1 cellular context compared by ENCODE assay signal in the genomic region with DNA sequence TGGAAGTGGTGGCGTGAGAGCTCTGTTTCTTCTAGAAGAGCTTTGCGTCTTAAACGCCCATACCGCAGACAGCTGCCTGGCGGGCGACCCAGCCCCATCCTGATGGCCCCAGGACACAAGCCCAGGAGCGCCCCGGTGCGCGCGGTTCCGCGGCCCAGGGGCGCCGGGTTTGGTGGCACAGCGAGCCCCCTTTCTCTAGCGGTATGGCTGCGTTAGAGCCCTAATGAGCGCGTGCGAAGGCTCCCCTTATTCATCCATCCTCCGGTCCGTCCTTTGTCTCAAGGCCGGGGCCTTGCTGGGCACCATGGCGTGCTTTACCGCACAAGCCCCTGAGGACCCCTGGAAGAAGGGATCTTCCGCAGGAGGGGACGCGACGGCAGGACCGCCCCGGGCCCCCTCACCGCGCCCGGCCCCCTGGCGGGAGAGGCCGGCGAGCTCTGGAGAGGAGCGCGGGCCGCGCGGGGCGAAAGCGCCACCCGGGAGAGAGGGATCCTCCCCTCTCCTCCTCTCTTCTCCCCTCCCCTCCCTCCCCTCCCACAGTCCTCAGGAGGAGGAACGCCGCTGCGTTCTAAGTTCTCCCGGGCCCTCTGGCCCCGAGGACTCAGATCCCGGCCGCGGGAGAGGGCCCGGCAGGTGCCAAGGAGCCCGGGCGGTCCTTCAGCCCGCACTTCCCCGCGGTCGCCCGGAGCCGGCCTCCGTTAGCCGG.
A peak's percentile ranks its signal among the peaks of the same experiment; 100 is the strongest.
TF ChIP-seq lines count a peak whose summit lies in the region.

No MANE protein-coding gene starts in this region.

TF ChIP-seq in GM12878, 131 proteins besides CTCF, POLR2A, EP300 and RAD21 (continued from another document):
- TF ChIP-seq, protein P1, sequence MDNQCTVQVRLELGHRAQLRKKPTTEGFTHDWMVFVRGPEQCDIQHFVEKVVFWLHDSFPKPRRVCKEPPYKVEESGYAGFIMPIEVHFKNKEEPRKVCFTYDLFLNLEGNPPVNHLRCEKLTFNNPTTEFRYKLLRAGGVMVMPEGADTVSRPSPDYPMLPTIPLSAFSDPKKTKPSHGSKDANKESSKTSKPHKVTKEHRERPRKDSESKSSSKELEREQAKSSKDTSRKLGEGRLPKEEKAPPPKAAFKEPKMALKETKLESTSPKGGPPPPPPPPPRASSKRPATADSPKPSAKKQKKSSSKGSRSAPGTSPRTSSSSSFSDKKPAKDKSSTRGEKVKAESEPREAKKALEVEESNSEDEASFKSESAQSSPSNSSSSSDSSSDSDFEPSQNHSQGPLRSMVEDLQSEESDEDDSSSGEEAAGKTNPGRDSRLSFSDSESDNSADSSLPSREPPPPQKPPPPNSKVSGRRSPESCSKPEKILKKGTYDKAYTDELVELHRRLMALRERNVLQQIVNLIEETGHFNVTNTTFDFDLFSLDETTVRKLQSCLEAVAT (IDR thresholded peaks at IDR 0.05) = no peak
- TF ChIP-seq POU2F2 (IDR thresholded peaks at IDR 0.05; ENCODE audit: borderline replicate concordance, low read depth, low read length) = peak; percentile 66
- TF ChIP-seq, protein P2, sequence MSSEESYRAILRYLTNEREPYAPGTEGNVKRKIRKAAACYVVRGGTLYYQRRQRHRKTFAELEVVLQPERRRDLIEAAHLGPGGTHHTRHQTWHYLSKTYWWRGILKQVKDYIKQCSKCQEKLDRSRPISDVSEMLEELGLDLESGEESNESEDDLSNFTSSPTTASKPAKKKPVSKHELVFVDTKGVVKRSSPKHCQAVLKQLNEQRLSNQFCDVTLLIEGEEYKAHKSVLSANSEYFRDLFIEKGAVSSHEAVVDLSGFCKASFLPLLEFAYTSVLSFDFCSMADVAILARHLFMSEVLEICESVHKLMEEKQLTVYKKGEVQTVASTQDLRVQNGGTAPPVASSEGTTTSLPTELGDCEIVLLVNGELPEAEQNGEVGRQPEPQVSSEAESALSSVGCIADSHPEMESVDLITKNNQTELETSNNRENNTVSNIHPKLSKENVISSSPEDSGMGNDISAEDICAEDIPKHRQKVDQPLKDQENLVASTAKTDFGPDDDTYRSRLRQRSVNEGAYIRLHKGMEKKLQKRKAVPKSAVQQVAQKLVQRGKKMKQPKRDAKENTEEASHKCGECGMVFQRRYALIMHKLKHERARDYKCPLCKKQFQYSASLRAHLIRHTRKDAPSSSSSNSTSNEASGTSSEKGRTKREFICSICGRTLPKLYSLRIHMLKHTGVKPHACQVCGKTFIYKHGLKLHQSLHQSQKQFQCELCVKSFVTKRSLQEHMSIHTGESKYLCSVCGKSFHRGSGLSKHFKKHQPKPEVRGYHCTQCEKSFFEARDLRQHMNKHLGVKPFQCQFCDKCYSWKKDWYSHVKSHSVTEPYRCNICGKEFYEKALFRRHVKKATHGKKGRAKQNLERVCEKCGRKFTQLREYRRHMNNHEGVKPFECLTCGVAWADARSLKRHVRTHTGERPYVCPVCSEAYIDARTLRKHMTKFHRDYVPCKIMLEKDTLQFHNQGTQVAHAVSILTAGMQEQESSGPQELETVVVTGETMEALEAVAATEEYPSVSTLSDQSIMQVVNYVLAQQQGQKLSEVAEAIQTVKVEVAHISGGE (CRISPR knock-in tag; IDR thresholded peaks at IDR 0.05) = no peak
- TF ChIP-seq RUNX3 (IDR thresholded peaks at IDR 0.05; ENCODE audit: low read length) = no peak
- TF ChIP-seq GATAD2B (conservative IDR thresholded peaks at IDR 0.05; ENCODE audit: low read depth) = no peak; the same call in 1 of the 2 replicates
- TF ChIP-seq, protein P3, sequence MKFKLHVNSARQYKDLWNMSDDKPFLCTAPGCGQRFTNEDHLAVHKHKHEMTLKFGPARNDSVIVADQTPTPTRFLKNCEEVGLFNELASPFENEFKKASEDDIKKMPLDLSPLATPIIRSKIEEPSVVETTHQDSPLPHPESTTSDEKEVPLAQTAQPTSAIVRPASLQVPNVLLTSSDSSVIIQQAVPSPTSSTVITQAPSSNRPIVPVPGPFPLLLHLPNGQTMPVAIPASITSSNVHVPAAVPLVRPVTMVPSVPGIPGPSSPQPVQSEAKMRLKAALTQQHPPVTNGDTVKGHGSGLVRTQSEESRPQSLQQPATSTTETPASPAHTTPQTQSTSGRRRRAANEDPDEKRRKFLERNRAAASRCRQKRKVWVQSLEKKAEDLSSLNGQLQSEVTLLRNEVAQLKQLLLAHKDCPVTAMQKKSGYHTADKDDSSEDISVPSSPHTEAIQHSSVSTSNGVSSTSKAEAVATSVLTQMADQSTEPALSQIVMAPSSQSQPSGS (IDR thresholded peaks at IDR 0.05; ENCODE audit: low read length) = no peak
- no peak for TF ChIP-seq TAF1 (IDR thresholded peaks at IDR 0.05; ENCODE audit: borderline replicate concordance, low read depth, low read length)
- no peak; the same call in 1 of the 2 replicates for TF ChIP-seq YY1 (IDR thresholded peaks at IDR 0.05; ENCODE audit: low read depth, low read length)
- peak; percentile 89 for TF ChIP-seq TCF12 (IDR thresholded peaks at IDR 0.05; ENCODE audit: low read depth, low read length)
- TF ChIP-seq SUZ12 (IDR thresholded peaks at IDR 0.05; ENCODE audit: unreplicated experiment) = no peak
- TF ChIP-seq TCF3 (IDR thresholded peaks at IDR 0.05; ENCODE audit: borderline replicate concordance, insufficient read depth, low read depth, low read length) = peak; percentile 90
- no peak for TF ChIP-seq SMC3 (IDR thresholded peaks at IDR 0.05; ENCODE audit: borderline replicate concordance, low read length)
- TF ChIP-seq LARP7 (IDR thresholded peaks at IDR 0.05) = peak; percentile 39; the same call in 1 of the 2 replicates
- TF ChIP-seq, protein P4, sequence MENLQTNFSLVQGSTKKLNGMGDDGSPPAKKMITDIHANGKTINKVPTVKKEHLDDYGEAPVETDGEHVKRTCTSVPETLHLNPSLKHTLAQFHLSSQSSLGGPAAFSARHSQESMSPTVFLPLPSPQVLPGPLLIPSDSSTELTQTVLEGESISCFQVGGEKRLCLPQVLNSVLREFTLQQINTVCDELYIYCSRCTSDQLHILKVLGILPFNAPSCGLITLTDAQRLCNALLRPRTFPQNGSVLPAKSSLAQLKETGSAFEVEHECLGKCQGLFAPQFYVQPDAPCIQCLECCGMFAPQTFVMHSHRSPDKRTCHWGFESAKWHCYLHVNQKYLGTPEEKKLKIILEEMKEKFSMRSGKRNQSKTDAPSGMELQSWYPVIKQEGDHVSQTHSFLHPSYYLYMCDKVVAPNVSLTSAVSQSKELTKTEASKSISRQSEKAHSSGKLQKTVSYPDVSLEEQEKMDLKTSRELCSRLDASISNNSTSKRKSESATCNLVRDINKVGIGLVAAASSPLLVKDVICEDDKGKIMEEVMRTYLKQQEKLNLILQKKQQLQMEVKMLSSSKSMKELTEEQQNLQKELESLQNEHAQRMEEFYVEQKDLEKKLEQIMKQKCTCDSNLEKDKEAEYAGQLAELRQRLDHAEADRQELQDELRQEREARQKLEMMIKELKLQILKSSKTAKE (IDR thresholded peaks at IDR 0.05; ENCODE audit: low read depth, poor library complexity, severe bottlenecking) = no peak
- TF ChIP-seq, protein P5, sequence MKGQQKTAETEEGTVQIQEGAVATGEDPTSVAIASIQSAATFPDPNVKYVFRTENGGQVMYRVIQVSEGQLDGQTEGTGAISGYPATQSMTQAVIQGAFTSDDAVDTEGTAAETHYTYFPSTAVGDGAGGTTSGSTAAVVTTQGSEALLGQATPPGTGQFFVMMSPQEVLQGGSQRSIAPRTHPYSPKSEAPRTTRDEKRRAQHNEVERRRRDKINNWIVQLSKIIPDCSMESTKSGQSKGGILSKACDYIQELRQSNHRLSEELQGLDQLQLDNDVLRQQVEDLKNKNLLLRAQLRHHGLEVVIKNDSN (IDR thresholded peaks at IDR 0.05; ENCODE audit: borderline replicate concordance, extremely low read length, insufficient read depth, low read depth, low read length) = no peak
- no peak for TF ChIP-seq WRNIP1 (IDR thresholded peaks at IDR 0.05; ENCODE audit: borderline replicate concordance, low read depth, low read length)
- no peak for TF ChIP-seq SIN3A (IDR thresholded peaks at IDR 0.05; ENCODE audit: low read depth, low read length)
- no peak for TF ChIP-seq SMARCA5 (IDR thresholded peaks at IDR 0.05)
- TF ChIP-seq NRF1 (conservative IDR thresholded peaks at IDR 0.05; ENCODE audit: low read depth, low read length) = no peak
- TF ChIP-seq ETV6 (conservative IDR thresholded peaks at IDR 0.05 in 1 of 2, IDR thresholded peaks at IDR 0.05 in 1 of 2; ENCODE audit: borderline replicate concordance in 1 of 2, low read depth in 1 of 2) = peak in 1 of 2 experiments; percentile 82; a peak in 1 of 4 replicates
- TF ChIP-seq CHD2 (IDR thresholded peaks at IDR 0.05; ENCODE audit: borderline replicate concordance, low read depth, low read length) = no peak
- TF ChIP-seq BRCA1 (IDR thresholded peaks at IDR 0.05; ENCODE audit: low read depth, low read length) = no peak
- TF ChIP-seq RFX5 (IDR thresholded peaks at IDR 0.05; ENCODE audit: low read depth, low read length) = no peak
- no peak for TF ChIP-seq RELA (IDR thresholded peaks at IDR 0.05; ENCODE audit: borderline replicate concordance, partially characterized antibody)
- TF ChIP-seq, protein P6, sequence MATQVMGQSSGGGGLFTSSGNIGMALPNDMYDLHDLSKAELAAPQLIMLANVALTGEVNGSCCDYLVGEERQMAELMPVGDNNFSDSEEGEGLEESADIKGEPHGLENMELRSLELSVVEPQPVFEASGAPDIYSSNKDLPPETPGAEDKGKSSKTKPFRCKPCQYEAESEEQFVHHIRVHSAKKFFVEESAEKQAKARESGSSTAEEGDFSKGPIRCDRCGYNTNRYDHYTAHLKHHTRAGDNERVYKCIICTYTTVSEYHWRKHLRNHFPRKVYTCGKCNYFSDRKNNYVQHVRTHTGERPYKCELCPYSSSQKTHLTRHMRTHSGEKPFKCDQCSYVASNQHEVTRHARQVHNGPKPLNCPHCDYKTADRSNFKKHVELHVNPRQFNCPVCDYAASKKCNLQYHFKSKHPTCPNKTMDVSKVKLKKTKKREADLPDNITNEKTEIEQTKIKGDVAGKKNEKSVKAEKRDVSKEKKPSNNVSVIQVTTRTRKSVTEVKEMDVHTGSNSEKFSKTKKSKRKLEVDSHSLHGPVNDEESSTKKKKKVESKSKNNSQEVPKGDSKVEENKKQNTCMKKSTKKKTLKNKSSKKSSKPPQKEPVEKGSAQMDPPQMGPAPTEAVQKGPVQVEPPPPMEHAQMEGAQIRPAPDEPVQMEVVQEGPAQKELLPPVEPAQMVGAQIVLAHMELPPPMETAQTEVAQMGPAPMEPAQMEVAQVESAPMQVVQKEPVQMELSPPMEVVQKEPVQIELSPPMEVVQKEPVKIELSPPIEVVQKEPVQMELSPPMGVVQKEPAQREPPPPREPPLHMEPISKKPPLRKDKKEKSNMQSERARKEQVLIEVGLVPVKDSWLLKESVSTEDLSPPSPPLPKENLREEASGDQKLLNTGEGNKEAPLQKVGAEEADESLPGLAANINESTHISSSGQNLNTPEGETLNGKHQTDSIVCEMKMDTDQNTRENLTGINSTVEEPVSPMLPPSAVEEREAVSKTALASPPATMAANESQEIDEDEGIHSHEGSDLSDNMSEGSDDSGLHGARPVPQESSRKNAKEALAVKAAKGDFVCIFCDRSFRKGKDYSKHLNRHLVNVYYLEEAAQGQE (IDR thresholded peaks at IDR 0.05; ENCODE audit: low read depth, low read length) = no peak
- peak; percentile 72; the same call in 1 of the 2 replicates for TF ChIP-seq MTA3 (IDR thresholded peaks at IDR 0.05; ENCODE audit: borderline replicate concordance, low read length)
- no peak; the same call in 1 of the 2 replicates for TF ChIP-seq ZBED1 (IDR thresholded peaks at IDR 0.05; ENCODE audit: borderline replicate concordance)
